ENCODE assay signal across 9 cellular contexts in genomic region chr7:22723171-22723601, GRCh38. TPM values are rescaled to one million over a fixed set of nuclear protein-coding genes. Genes with fewer than 3 reads are reported as not detected.
A peak's percentile ranks its signal among the peaks of the same experiment; 100 is the strongest.
DNase-seq lines count a peak whose midpoint lies in the region; ATAC-seq, FAIRE-seq and TF ChIP-seq lines count a peak whose summit lies in the region.
"Had no signal": no experiment of that assay in that cellular context is flagged by ENCODE, and none has a peak within 500 bp of the region (broad histone marks: within the 10 kb centered on the region; RNA-seq: fewer than 3 reads in every experiment).

No MANE protein-coding gene starts in this region.

- no peak for TF ChIP-seq EP300 in gastroesophageal sphincter (IDR thresholded peaks at IDR 0.05)

- H3K9me3 ChIP-seq in gastroesophageal sphincter, result no peaks in the 10 kb centered on the region
- H3K9me3 ChIP-seq in parathyroid adenoma (ENCODE audit: control insufficient read depth, low read length), result no peaks in the 10 kb centered on the region

- H3K4me1 ChIP-seq in gastroesophageal sphincter, result peaks cover 5 to 78% (median 33%) of the 10 kb centered on the region in 3 donors
- no peaks in the 10 kb centered on the region for H3K4me1 ChIP-seq in parathyroid adenoma

- H3K27ac ChIP-seq in gastroesophageal sphincter, result peak overlapping the region in 3 of 4 donors; percentile 61 to 80 (median 69)
- peak overlapping the region; percentile 33 for H3K27ac ChIP-seq in parathyroid adenoma

- H3K27me3 ChIP-seq in gastroesophageal sphincter (no peaks in the 10 kb centered on the region), parathyroid adenoma (ENCODE audit: control insufficient read depth, insufficient read depth, low read length) (no peaks in the 10 kb centered on the region)

- H3K4me3 ChIP-seq in gastroesophageal sphincter, result no peak overlapping the region
- no peak overlapping the region for H3K4me3 ChIP-seq in parathyroid adenoma (ENCODE audit: low read depth, low read length)

- no peaks in the 10 kb centered on the region for H3K79me2 ChIP-seq in parathyroid adenoma

- H3K4me2 ChIP-seq in parathyroid adenoma (ENCODE audit: low read length), result peak overlapping the region; percentile 22

- WGBS in gastroesophageal sphincter (ENCODE audit: low coverage in 1 of 2), 2 donors, result 0% methylated on average over 2 of the region's 2 CpGs

- H3K36me3 ChIP-seq in gastroesophageal sphincter (no peaks in the 10 kb centered on the region), parathyroid adenoma (ENCODE audit: control insufficient read depth, insufficient read depth, low read length) (no peaks in the 10 kb centered on the region)

- FAIRE-seq in RCC 7860 (lab: Jason Lieb, UNC), result peak; percentile 8

- DNase-seq in EL (peak; percentile 56), RCC 7860 (ENCODE audit: low spot score) (peak; percentile 57), dedifferentiated amniotic fluid mesenchymal stem cell (ENCODE audit: extremely low spot score) (no peak), NCI-H1105 treated with DMSO at 0.1 percent for 48 hours (lab: John Stamatoyannopoulos, UW) (no peak)
- DNase-seq: kidney glomerular epithelial cell had no signal

- no peak for ATAC-seq in gastroesophageal sphincter
- ATAC-seq in HG02610 (IDR thresholded peaks at IDR 0.05; ENCODE audit: unreplicated experiment), result no peak
- no peak for ATAC-seq in HG02938 (IDR thresholded peaks at IDR 0.05; ENCODE audit: unreplicated experiment)

- TF ChIP-seq CTCF in gastroesophageal sphincter (IDR thresholded peaks at IDR 0.05), result no peak
- TF ChIP-seq CTCF in parathyroid adenoma (IDR thresholded peaks at IDR 0.05), result no peak

- no peak for TF ChIP-seq POLR2A in gastroesophageal sphincter (IDR thresholded peaks at IDR 0.05)

- H3K9ac ChIP-seq in parathyroid adenoma, result no peak overlapping the region

- peak overlapping the region; percentile 31 for H2AFZ ChIP-seq in parathyroid adenoma

RNA-seq across cellular contexts. Expression of gene IL6, which starts 3.8 kb away (rescaled TPM):
- total RNA-seq in gastroesophageal sphincter, result 10 to 100 TPM in 1 of 4 donors, under 1 TPM in 1, not detected in 2; 0.85 to 27.9 TPM

Comparison
In these comparisons a context has a peak if more than half of its experiments do, and no peak if none do; other contexts are left out.
1. DNase-seq: peak in EL (single experiment) and RCC 7860 (single experiment); none in dedifferentiated amniotic fluid mesenchymal stem cell (single experiment) and NCI-H1105 treated with DMSO at 0.1 percent for 48 hours (single experiment).